Comparison of ENCODE assay signal across 1 cellular context in genomic region chr4:26021417-26022345, GRCh38.
TF ChIP-seq lines count a peak whose summit lies in the region.

No MANE protein-coding gene starts in this region.

TF ChIP-seq in HCT116, 20 proteins besides CTCF, POLR2A, EP300 and RAD21 (continued from another document):
- TF ChIP-seq, protein P1, sequence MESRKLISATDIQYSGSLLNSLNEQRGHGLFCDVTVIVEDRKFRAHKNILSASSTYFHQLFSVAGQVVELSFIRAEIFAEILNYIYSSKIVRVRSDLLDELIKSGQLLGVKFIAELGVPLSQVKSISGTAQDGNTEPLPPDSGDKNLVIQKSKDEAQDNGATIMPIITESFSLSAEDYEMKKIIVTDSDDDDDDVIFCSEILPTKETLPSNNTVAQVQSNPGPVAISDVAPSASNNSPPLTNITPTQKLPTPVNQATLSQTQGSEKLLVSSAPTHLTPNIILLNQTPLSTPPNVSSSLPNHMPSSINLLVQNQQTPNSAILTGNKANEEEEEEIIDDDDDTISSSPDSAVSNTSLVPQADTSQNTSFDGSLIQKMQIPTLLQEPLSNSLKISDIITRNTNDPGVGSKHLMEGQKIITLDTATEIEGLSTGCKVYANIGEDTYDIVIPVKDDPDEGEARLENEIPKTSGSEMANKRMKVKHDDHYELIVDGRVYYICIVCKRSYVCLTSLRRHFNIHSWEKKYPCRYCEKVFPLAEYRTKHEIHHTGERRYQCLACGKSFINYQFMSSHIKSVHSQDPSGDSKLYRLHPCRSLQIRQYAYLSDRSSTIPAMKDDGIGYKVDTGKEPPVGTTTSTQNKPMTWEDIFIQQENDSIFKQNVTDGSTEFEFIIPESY (IDR thresholded peaks at IDR 0.05; ENCODE audit: extremely low read depth, insufficient replicate concordance, low read length), result no peak
- no peak for TF ChIP-seq ZNF274 (IDR thresholded peaks at IDR 0.05; ENCODE audit: low read depth, low read length)
- TF ChIP-seq EZH2 (IDR thresholded peaks at IDR 0.05), result no peak
- no peak for TF ChIP-seq EGR1 (IDR thresholded peaks at IDR 0.05; ENCODE audit: low read depth)
- no peak for TF ChIP-seq MAX (IDR thresholded peaks at IDR 0.05)
- TF ChIP-seq EZH2phosphoT487 (IDR thresholded peaks at IDR 0.05; ENCODE audit: borderline replicate concordance), result no peak
- TF ChIP-seq SIN3A (IDR thresholded peaks at IDR 0.05; ENCODE audit: low read depth), result no peak
